Comparison of ENCODE assay signal across 2 cellular contexts in the genomic region with DNA sequence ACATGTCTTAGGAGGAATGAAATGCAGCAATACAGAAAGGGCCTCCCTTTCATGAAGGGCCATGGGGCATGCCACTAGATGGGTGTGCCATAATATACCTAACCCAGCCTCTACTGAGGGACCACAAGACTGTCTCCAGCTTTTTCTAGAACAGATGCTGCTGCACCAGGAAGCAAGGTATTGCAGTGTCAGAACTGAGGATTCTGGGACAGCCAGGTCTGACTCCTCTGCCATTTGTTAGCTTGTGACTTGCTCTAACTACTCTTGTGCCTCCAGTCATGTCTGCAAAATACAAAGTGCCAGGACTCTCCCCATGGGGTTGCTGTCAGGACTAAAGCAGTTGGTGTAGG.
TF ChIP-seq lines count a peak whose summit lies in the region.

No MANE protein-coding gene starts in this region.

TF ChIP-seq in HepG2, 621 proteins besides CTCF, POLR2A, EP300 and RAD21:
- no peak for TF ChIP-seq TAF15 (IDR thresholded peaks at IDR 0.05; ENCODE audit: low read depth, low read length, poor library complexity, severe bottlenecking)
TF ChIP-seq in HepG2: peak in this region for 0.

TF ChIP-seq in K562, 482 proteins besides CTCF, POLR2A, EP300 and RAD21:
- TF ChIP-seq FOXP1 (CRISPR knock-in tag; IDR thresholded peaks at IDR 0.05), result 0 out of 2 replicates have a peak, but pooled peaks have one; percentile 28
- no peak for TF ChIP-seq ESRRB (CRISPR knock-in tag; IDR thresholded peaks at IDR 0.05; ENCODE audit: borderline replicate concordance)
- no peak for TF ChIP-seq PHF20 (IDR thresholded peaks at IDR 0.05; ENCODE audit: partially characterized antibody)
- TF ChIP-seq, protein P1, sequence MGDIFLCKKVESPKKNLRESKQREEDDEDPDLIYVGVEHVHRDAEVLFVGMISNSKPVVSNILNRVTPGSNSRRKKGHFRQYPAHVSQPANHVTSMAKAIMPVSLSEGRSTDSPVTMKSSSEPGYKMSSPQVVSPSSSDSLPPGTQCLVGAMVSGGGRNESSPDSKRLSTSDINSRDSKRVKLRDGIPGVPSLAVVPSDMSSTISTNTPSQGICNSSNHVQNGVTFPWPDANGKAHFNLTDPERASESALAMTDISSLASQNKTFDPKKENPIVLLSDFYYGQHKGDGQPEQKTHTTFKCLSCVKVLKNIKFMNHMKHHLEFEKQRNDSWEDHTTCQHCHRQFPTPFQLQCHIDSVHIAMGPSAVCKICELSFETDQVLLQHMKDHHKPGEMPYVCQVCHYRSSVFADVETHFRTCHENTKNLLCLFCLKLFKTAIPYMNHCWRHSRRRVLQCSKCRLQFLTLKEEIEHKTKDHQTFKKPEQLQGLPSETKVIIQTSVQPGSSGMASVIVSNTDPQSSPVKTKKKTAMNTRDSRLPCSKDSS (IDR thresholded peaks at IDR 0.05; ENCODE audit: low read depth, partially characterized antibody), result no peak
- TF ChIP-seq CEBPG (CRISPR knock-in tag; IDR thresholded peaks at IDR 0.05), result peak; percentile 28; the same call in 1 of the 2 replicates
- TF ChIP-seq CEBPG (tag; conservative IDR thresholded peaks at IDR 0.05 in 1 of 2, IDR thresholded peaks at IDR 0.05 in 1 of 2), result no peak
- TF ChIP-seq ZNF121 (CRISPR knock-in tag; conservative IDR thresholded peaks at IDR 0.05), result no peak
- TF ChIP-seq, protein P2, sequence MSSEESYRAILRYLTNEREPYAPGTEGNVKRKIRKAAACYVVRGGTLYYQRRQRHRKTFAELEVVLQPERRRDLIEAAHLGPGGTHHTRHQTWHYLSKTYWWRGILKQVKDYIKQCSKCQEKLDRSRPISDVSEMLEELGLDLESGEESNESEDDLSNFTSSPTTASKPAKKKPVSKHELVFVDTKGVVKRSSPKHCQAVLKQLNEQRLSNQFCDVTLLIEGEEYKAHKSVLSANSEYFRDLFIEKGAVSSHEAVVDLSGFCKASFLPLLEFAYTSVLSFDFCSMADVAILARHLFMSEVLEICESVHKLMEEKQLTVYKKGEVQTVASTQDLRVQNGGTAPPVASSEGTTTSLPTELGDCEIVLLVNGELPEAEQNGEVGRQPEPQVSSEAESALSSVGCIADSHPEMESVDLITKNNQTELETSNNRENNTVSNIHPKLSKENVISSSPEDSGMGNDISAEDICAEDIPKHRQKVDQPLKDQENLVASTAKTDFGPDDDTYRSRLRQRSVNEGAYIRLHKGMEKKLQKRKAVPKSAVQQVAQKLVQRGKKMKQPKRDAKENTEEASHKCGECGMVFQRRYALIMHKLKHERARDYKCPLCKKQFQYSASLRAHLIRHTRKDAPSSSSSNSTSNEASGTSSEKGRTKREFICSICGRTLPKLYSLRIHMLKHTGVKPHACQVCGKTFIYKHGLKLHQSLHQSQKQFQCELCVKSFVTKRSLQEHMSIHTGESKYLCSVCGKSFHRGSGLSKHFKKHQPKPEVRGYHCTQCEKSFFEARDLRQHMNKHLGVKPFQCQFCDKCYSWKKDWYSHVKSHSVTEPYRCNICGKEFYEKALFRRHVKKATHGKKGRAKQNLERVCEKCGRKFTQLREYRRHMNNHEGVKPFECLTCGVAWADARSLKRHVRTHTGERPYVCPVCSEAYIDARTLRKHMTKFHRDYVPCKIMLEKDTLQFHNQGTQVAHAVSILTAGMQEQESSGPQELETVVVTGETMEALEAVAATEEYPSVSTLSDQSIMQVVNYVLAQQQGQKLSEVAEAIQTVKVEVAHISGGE (CRISPR knock-in tag; IDR thresholded peaks at IDR 0.05), result no peak
- TF ChIP-seq MAX (CRISPR knock-in tag; IDR thresholded peaks at IDR 0.05), result 0 out of 2 replicates have a peak, but pooled peaks have one; percentile 23
- no peak for TF ChIP-seq ARID2 (IDR thresholded peaks at IDR 0.05)
- peak; percentile 31; the same call in 1 of the 2 replicates for TF ChIP-seq POLR2AphosphoS5 (IDR thresholded peaks at IDR 0.05; ENCODE audit: control insufficient read depth, insufficient read depth, low read depth, low read length)
- TF ChIP-seq FOXA3 (CRISPR knock-in tag; conservative IDR thresholded peaks at IDR 0.05 in 1 of 2, IDR thresholded peaks at IDR 0.05 in 1 of 2), result no peak
- TF ChIP-seq PHF8 (IDR thresholded peaks at IDR 0.05; ENCODE audit: borderline replicate concordance, low read length), result peak; percentile 16; the same call in 1 of the 2 replicates
- TF ChIP-seq ETS1 (conservative IDR thresholded peaks at IDR 0.05; ENCODE audit: control insufficient read depth, low read depth, low read length), result no peak
- TF ChIP-seq MAFG (tag; conservative IDR thresholded peaks at IDR 0.05), result no peak
- no peak for TF ChIP-seq MCM7 (IDR thresholded peaks at IDR 0.05)
- TF ChIP-seq WHSC1 (IDR thresholded peaks at IDR 0.05; ENCODE audit: low read length), result peak; percentile 98
- no peak for TF ChIP-seq RBM14 (IDR thresholded peaks at IDR 0.05; ENCODE audit: borderline replicate concordance, insufficient read depth, low read depth, low read length)
- TF ChIP-seq ZNF785 (CRISPR knock-in tag; IDR thresholded peaks at IDR 0.05), result no peak
- TF ChIP-seq KAT2B (IDR thresholded peaks at IDR 0.05; ENCODE audit: low read depth, low read length), result no peak
- TF ChIP-seq USF1 (CRISPR knock-in tag; IDR thresholded peaks at IDR 0.05), result peak; percentile 29; the same call in 1 of the 2 replicates
- peak; percentile 61; the same call in 1 of the 2 replicates for TF ChIP-seq HDAC6 (IDR thresholded peaks at IDR 0.05; ENCODE audit: low read depth, low read length)
